15 cellular contexts compared by ENCODE assay signal in genomic region chr11:81707881-81708280, GRCh38.
DNase-seq lines count a peak whose midpoint lies in the region; ATAC-seq and TF ChIP-seq lines count a peak whose summit lies in the region.
"Had no signal": no experiment of that assay in that cellular context is flagged by ENCODE, and none has a peak within 500 bp of the region (broad histone marks: within the 10 kb centered on the region; RNA-seq: fewer than 3 reads in every experiment).

No MANE protein-coding gene starts in this region.

- no peak overlapping the region for H3K27ac ChIP-seq in H9 (ENCODE audit: insufficient read length, low read depth, low read length)
- H3K27ac ChIP-seq in SU-DHL-6 (ENCODE audit: low read depth, low read length): no peak overlapping the region
- H3K27ac ChIP-seq: body of pancreas, prostate gland had no signal

- H3K79me1 ChIP-seq in H9 (ENCODE audit: insufficient read depth, low read depth, low read length, poor library complexity, severe bottlenecking): no peaks in the 10 kb centered on the region

- intact Hi-C loops in Caco-2 (cut with micrococcal nuclease; ENCODE audit: unreplicated experiment): loop anchor here (5.0 kb wide), 1 partner anchor 66 kb away; no protein-coding TSS in a partner anchor
- intact Hi-C loops in activated T-helper 1 cell treated with anti-CD3 and anti-CD28 coated beads, Interleukin-12 subunit alpha, Interleukin-12 subunit beta, Interleukin-2, Interleukin-4 antibody, amounts not matched to agents 30 ng/mL and 10 ng/mL and 1 ng/mL, durations not matched to agents 14 hours and 24 hours and 36 hours (cut with micrococcal nuclease): no loop called here

- no peak overlapping the region for H3K4me3 ChIP-seq in Caco-2 (ENCODE audit: low read depth, low read length)
- H3K4me3 ChIP-seq in SU-DHL-6 (ENCODE audit: insufficient read depth, low read length, poor library complexity, severe bottlenecking): no peak overlapping the region
- H3K4me3 ChIP-seq: body of pancreas, prostate gland had no signal

- H3K4me1 Mint-ChIP-seq in Caco-2 (ENCODE audit: low read depth, unreplicated experiment) (no peaks in the 10 kb centered on the region), H9 (no peaks in the 10 kb centered on the region)
- no peaks in the 10 kb centered on the region for H3K4me1 Mint-ChIP-seq in activated T-helper 1 cell treated with anti-CD3 and anti-CD28 coated beads, Interleukin-12 subunit alpha, Interleukin-12 subunit beta, Interleukin-2, Interleukin-4 antibody, amounts not matched to agents 30 ng/mL and 10 ng/mL and 1 ng/mL, durations not matched to agents 14 hours and 24 hours and 36 hours (ENCODE audit: low read depth)
- H3K4me1 Mint-ChIP-seq in natural killer cell treated with Interleukin-12 subunit alpha and Interleukin-12 subunit beta and Interleukin-15 and Interleukin-18, amount 100 ng/mL, for 72 hours (ENCODE audit: low read depth in 2 of 2): no peaks in the 10 kb centered on the region
- H3K4me1 Mint-ChIP-seq: activated naive CD4-positive, alpha-beta T cell treated with anti-CD3 and anti-CD28 coated beads, Interleukin-2, amount 10 ng/mL, durations not matched to agents 7 days and 5 days had no signal

- ATAC-seq in natural killer cell treated with Interleukin-12 subunit alpha and Interleukin-12 subunit beta and Interleukin-15 and Interleukin-18, amount 100 ng/mL, for 72 hours: no peak
- ATAC-seq: body of pancreas had no signal

- H3K9me3 Mint-ChIP-seq in Caco-2 (ENCODE audit: unreplicated experiment): no peaks in the 10 kb centered on the region
- no peaks in the 10 kb centered on the region for H3K9me3 Mint-ChIP-seq in H9
- no peaks in the 10 kb centered on the region for H3K9me3 Mint-ChIP-seq in activated T-helper 1 cell treated with anti-CD3 and anti-CD28 coated beads, Interleukin-12 subunit alpha, Interleukin-12 subunit beta, Interleukin-2, Interleukin-4 antibody, amounts not matched to agents 30 ng/mL and 10 ng/mL and 1 ng/mL, durations not matched to agents 14 hours and 24 hours and 36 hours
- H3K9me3 Mint-ChIP-seq in natural killer cell treated with Interleukin-12 subunit alpha and Interleukin-12 subunit beta and Interleukin-15 and Interleukin-18, amount 100 ng/mL, for 72 hours: peaks cover 10% of the 10 kb centered on the region
- H3K9me3 Mint-ChIP-seq: activated naive CD4-positive, alpha-beta T cell treated with anti-CD3 and anti-CD28 coated beads, Interleukin-2, amount 10 ng/mL, durations not matched to agents 7 days and 5 days had no signal

- H3F3A ChIP-seq in SU-DHL-6 (ENCODE audit: insufficient read depth): no peaks in the 10 kb centered on the region

- H3K27me3 Mint-ChIP-seq in Caco-2 (ENCODE audit: insufficient read depth, unreplicated experiment) (peaks cover 2% of the 10 kb centered on the region), H9 (ENCODE audit: low read depth) (no peaks in the 10 kb centered on the region)
- no peaks in the 10 kb centered on the region for H3K27me3 Mint-ChIP-seq in activated T-helper 1 cell treated with anti-CD3 and anti-CD28 coated beads, Interleukin-12 subunit alpha, Interleukin-12 subunit beta, Interleukin-2, Interleukin-4 antibody, amounts not matched to agents 30 ng/mL and 10 ng/mL and 1 ng/mL, durations not matched to agents 14 hours and 24 hours and 36 hours (ENCODE audit: insufficient read depth)
- H3K27me3 Mint-ChIP-seq in natural killer cell treated with Interleukin-12 subunit alpha and Interleukin-12 subunit beta and Interleukin-15 and Interleukin-18, amount 100 ng/mL, for 72 hours: no peaks in the 10 kb centered on the region
- H3K27me3 Mint-ChIP-seq: activated naive CD4-positive, alpha-beta T cell treated with anti-CD3 and anti-CD28 coated beads, Interleukin-2, amount 10 ng/mL, durations not matched to agents 7 days and 5 days had no signal

- no peak overlapping the region for H2BK20ac ChIP-seq in H9 (ENCODE audit: low read depth, low read length, poor library complexity, severe bottlenecking)

- H3K23me2 ChIP-seq in H9 (ENCODE audit: insufficient read length, low read depth, low read length, poor library complexity, severe bottlenecking): no peaks in the 10 kb centered on the region

- no CpG with 5 or more reads among the region's 1 CpG for WGBS in H9 (ENCODE audit: extremely low coverage, insufficient read length, low lambda C conversion rate)

- H2BK15ac ChIP-seq in H9 (ENCODE audit: low read depth, low read length): no peak overlapping the region

- H3K4me3 Mint-ChIP-seq in Caco-2 (ENCODE audit: unreplicated experiment): no peak overlapping the region
- H3K4me3 Mint-ChIP-seq in H9: no peak overlapping the region
- no peak overlapping the region for H3K4me3 Mint-ChIP-seq in activated T-helper 1 cell treated with anti-CD3 and anti-CD28 coated beads, Interleukin-12 subunit alpha, Interleukin-12 subunit beta, Interleukin-2, Interleukin-4 antibody, amounts not matched to agents 30 ng/mL and 10 ng/mL and 1 ng/mL, durations not matched to agents 14 hours and 24 hours and 36 hours
- H3K4me3 Mint-ChIP-seq in natural killer cell treated with Interleukin-12 subunit alpha and Interleukin-12 subunit beta and Interleukin-15 and Interleukin-18, amount 100 ng/mL, for 72 hours: no peak overlapping the region
- H3K4me3 Mint-ChIP-seq: activated naive CD4-positive, alpha-beta T cell treated with anti-CD3 and anti-CD28 coated beads, Interleukin-2, amount 10 ng/mL, durations not matched to agents 7 days and 5 days; stimulated activated naive CD8-positive, alpha-beta T cell treated with anti-CD3 and anti-CD28 coated beads, Interleukin-15, Interleukin-2, amounts not matched to agents 100 ng/mL and 50 ng/mL, for 24 hours had no signal

- no peak overlapping the region for H3K27ac Mint-ChIP-seq in Caco-2 (ENCODE audit: unreplicated experiment)
- H3K27ac Mint-ChIP-seq in H9: no peak overlapping the region
- no peak overlapping the region for H3K27ac Mint-ChIP-seq in activated T-helper 1 cell treated with anti-CD3 and anti-CD28 coated beads, Interleukin-12 subunit alpha, Interleukin-12 subunit beta, Interleukin-2, Interleukin-4 antibody, amounts not matched to agents 30 ng/mL and 10 ng/mL and 1 ng/mL, durations not matched to agents 14 hours and 24 hours and 36 hours
- no peak overlapping the region for H3K27ac Mint-ChIP-seq in natural killer cell treated with Interleukin-12 subunit alpha and Interleukin-12 subunit beta and Interleukin-15 and Interleukin-18, amount 100 ng/mL, for 72 hours
- H3K27ac Mint-ChIP-seq: activated naive CD4-positive, alpha-beta T cell treated with anti-CD3 and anti-CD28 coated beads, Interleukin-2, amount 10 ng/mL, durations not matched to agents 7 days and 5 days; stimulated activated naive CD8-positive, alpha-beta T cell treated with anti-CD3 and anti-CD28 coated beads, Interleukin-15, Interleukin-2, amounts not matched to agents 100 ng/mL and 50 ng/mL, for 24 hours had no signal

- H3K36me3 Mint-ChIP-seq in Caco-2 (ENCODE audit: insufficient read depth, unreplicated experiment) (no peaks in the 10 kb centered on the region), H9 (ENCODE audit: insufficient read depth in 1 of 3, low read depth in 3 of 3) (no peaks in the 10 kb centered on the region)
- no peaks in the 10 kb centered on the region for H3K36me3 Mint-ChIP-seq in activated T-helper 1 cell treated with anti-CD3 and anti-CD28 coated beads, Interleukin-12 subunit alpha, Interleukin-12 subunit beta, Interleukin-2, Interleukin-4 antibody, amounts not matched to agents 30 ng/mL and 10 ng/mL and 1 ng/mL, durations not matched to agents 14 hours and 24 hours and 36 hours (ENCODE audit: low read depth)
- no peaks in the 10 kb centered on the region for H3K36me3 Mint-ChIP-seq in natural killer cell treated with Interleukin-12 subunit alpha and Interleukin-12 subunit beta and Interleukin-15 and Interleukin-18, amount 100 ng/mL, for 72 hours
- H3K36me3 Mint-ChIP-seq: activated naive CD4-positive, alpha-beta T cell treated with anti-CD3 and anti-CD28 coated beads, Interleukin-2, amount 10 ng/mL, durations not matched to agents 7 days and 5 days had no signal

- no peak overlapping the region for H3K18ac ChIP-seq in H9 (ENCODE audit: insufficient read length, low read depth, low read length)

- no peak overlapping the region for H2AK5ac ChIP-seq in H9 (ENCODE audit: insufficient read length, low read length)

- no peak overlapping the region for H4K8ac ChIP-seq in H9 (replicated peaks; ENCODE audit: insufficient read length, low read depth, low read length)

- DNase-seq in Caco-2 (no peak), H9 (peak; percentile 38), iPS DF 4.7 (ENCODE audit: extremely low read depth, low spot score) (peak; percentile 5)
- DNase-seq in activated T-helper 1 cell treated with anti-CD3 and anti-CD28 coated beads, Interleukin-12 subunit alpha, Interleukin-12 subunit beta, Interleukin-2, Interleukin-4 antibody, amounts not matched to agents 30 ng/mL and 10 ng/mL and 1 ng/mL, durations not matched to agents 14 hours and 24 hours and 36 hours (ENCODE audit: low spot score): no peak
- no peak for DNase-seq in activated CD4-positive, alpha-beta T cell treated with anti-CD3 and anti-CD28 coated beads, Interleukin-2, amount 50 U/mL, for 1 hour
- DNase-seq in stimulated activated CD4-positive, alpha-beta T cell treated with anti-CD3 and anti-CD28 coated beads, Interleukin-4, amount 100 ng/mL, for 4 hours: no peak
- DNase-seq in natural killer cell treated with Interleukin-12 subunit alpha and Interleukin-12 subunit beta and Interleukin-15 and Interleukin-18, amount 100 ng/mL, for 72 hours (ENCODE audit: low spot score): no peak
- DNase-seq: activated naive CD4-positive, alpha-beta T cell treated with anti-CD3 and anti-CD28 coated beads, Interleukin-2, amount 10 ng/mL, durations not matched to agents 7 days and 5 days; body of pancreas; Calu3; NCI-H2081; NCI-H748 treated with DMSO at 0.1 percent for 48 hours had no signal

- H3K9ac ChIP-seq in H9 (ENCODE audit: extremely low read depth, insufficient read length, low read length) (no peak overlapping the region), SU-DHL-6 (ENCODE audit: low read length) (no peak overlapping the region)

- H4K91ac ChIP-seq in H9 (ENCODE audit: insufficient read length, low read depth, low read length): no peak overlapping the region

- H3K27me3 ChIP-seq in Caco-2 (replicated peaks; ENCODE audit: control insufficient read depth, insufficient read depth, low read length) (no peaks in the 10 kb centered on the region), H9 (ENCODE audit: insufficient read depth, low read length) (no peaks in the 10 kb centered on the region), SU-DHL-6 (ENCODE audit: low read length) (no peaks in the 10 kb centered on the region)
- H3K27me3 ChIP-seq: body of pancreas had no signal

- no peak overlapping the region for H2BK120ac ChIP-seq in H9 (ENCODE audit: low read depth, low read length, poor library complexity, severe bottlenecking)

- H4K5ac ChIP-seq in H9 (ENCODE audit: insufficient read length, low read depth, low read length): no peak overlapping the region

- H3K4me1 ChIP-seq in Caco-2 (no peaks in the 10 kb centered on the region), H9 (ENCODE audit: insufficient read depth, low read length) (no peaks in the 10 kb centered on the region)
- H3K4me1 ChIP-seq: body of pancreas, prostate gland had no signal

- H3K4me2 ChIP-seq in H9 (ENCODE audit: insufficient read depth, insufficient read length, low read length) (no peak overlapping the region), SU-DHL-6 (ENCODE audit: low read depth, low read length, poor library complexity, severe bottlenecking) (no peak overlapping the region)

- no peak overlapping the region for H3K23ac ChIP-seq in H9 (ENCODE audit: insufficient read length, low read depth, low read length)

- H3K79me2 ChIP-seq in H9 (ENCODE audit: insufficient read depth, low read length) (no peaks in the 10 kb centered on the region), SU-DHL-6 (ENCODE audit: insufficient read depth, low read length) (no peaks in the 10 kb centered on the region)

- no peak overlapping the region for H3T11ph ChIP-seq in H9 (ENCODE audit: low read length)

- H3K9me2 ChIP-seq in SU-DHL-6 (replicated peaks; ENCODE audit: insufficient read depth, low read length): no peaks in the 10 kb centered on the region

- no peak overlapping the region for H2BK5ac ChIP-seq in H9 (ENCODE audit: insufficient read length, low read length)

- no TSS peak for BruUV-seq in Caco-2 (replicated peaks; lab: Mats Ljungman, UMichigan)

- H2BK12ac ChIP-seq in H9 (ENCODE audit: insufficient read length, low read depth, low read length): no peak overlapping the region

- H3K9me3 ChIP-seq in Caco-2: no peaks in the 10 kb centered on the region
- no peaks in the 10 kb centered on the region for H3K9me3 ChIP-seq in H9 (ENCODE audit: control insufficient read depth, low read depth, low read length)
- no peaks in the 10 kb centered on the region for H3K9me3 ChIP-seq in SU-DHL-6 (ENCODE audit: insufficient read depth, low read length)
- H3K9me3 ChIP-seq: body of pancreas, prostate gland had no signal

- H3K14ac ChIP-seq in H9 (ENCODE audit: insufficient read depth, low read length): no peak overlapping the region

- H2AFZ ChIP-seq in H9 (ENCODE audit: low read length) (no peak overlapping the region), SU-DHL-6 (ENCODE audit: low read depth, low read length, severe bottlenecking) (no peak overlapping the region)

- H3K4ac ChIP-seq in H9 (ENCODE audit: low read depth, low read length): no peak overlapping the region

- CTCF ChIA-PET in Caco-2 (lab: Charles Lee): no interaction called here

- peak; percentile 15 to 55 for TF ChIP-seq CTCF in Caco-2 (IDR thresholded peaks at IDR 0.05; ENCODE audit: insufficient read depth in 1 of 2, low read depth in 1 of 2, low read length in 1 of 2, severe bottlenecking in 1 of 2, unreplicated experiment in 1 of 2)
- TF ChIP-seq CTCF in H9 (conservative IDR thresholded peaks at IDR 0.05): peak; percentile 82
- TF ChIP-seq CTCF in SU-DHL-6 (IDR thresholded peaks at IDR 0.05; ENCODE audit: insufficient read depth, low read length, poor library complexity, severe bottlenecking): peak; percentile 12

- POLR2A ChIA-PET in Caco-2 (lab: Charles Lee): no interaction called here

- H3K56ac ChIP-seq in H9 (ENCODE audit: insufficient read length, low read depth, low read length): no peak overlapping the region

- no peaks in the 10 kb centered on the region for H3K36me3 ChIP-seq in Caco-2 (ENCODE audit: control insufficient read depth, insufficient read depth, low read length)
- no peaks in the 10 kb centered on the region for H3K36me3 ChIP-seq in SU-DHL-6 (ENCODE audit: low read length)
- H3K36me3 ChIP-seq: prostate gland had no signal

- H4K20me1 ChIP-seq in H9 (ENCODE audit: control insufficient read depth, insufficient read depth, insufficient read length): no peaks in the 10 kb centered on the region
- no peaks in the 10 kb centered on the region for H4K20me1 ChIP-seq in SU-DHL-6 (ENCODE audit: low read depth, low read length)

Comparison
In these comparisons a context has a peak if more than half of its experiments do, and no peak if none do; other contexts are left out.
1. DNase-seq: peak in H9 (single experiment) and iPS DF 4.7 (single experiment); none in Caco-2 (0 of 2), activated T-helper 1 cell treated with anti-CD3 and anti-CD28 coated beads, Interleukin-12 subunit alpha, Interleukin-12 subunit beta, Interleukin-2, Interleukin-4 antibody, amounts not matched to agents 30 ng/mL and 10 ng/mL and 1 ng/mL, durations not matched to agents 14 hours and 24 hours and 36 hours (single experiment), activated CD4-positive, alpha-beta T cell treated with anti-CD3 and anti-CD28 coated beads, Interleukin-2, amount 50 U/mL, for 1 hour (single experiment), stimulated activated CD4-positive, alpha-beta T cell treated with anti-CD3 and anti-CD28 coated beads, Interleukin-4, amount 100 ng/mL, for 4 hours (0 of 2) and natural killer cell treated with Interleukin-12 subunit alpha and Interleukin-12 subunit beta and Interleukin-15 and Interleukin-18, amount 100 ng/mL, for 72 hours (single experiment).
2. CTCF ChIP-seq: peak in every context shown above with its lines; median percentile 82 in H9; 35 in Caco-2; 12 in SU-DHL-6.